Comparison of ENCODE assay signal across 20 cellular contexts in the genomic region with DNA sequence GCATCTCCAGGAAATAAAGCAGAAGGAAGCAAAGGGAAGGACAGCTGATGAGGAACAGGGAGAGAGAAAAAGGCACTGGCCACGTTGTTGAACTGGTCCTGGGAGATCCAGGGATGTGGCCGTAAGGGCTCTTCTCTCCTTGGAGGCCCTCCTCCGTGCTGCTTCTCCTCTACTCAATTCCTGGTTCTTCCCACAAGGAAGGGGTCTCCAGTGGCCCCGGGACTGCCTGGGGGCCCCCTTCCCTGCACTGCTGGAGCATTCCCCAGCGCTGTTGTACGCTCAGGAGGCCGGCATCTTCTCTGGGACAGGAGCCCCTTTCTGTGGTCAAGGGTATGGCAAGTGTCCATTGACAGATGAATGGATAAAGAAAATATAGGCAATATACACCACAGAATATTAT.
"Had no signal": no experiment of that assay in that cellular context is flagged by ENCODE, and none has a peak within 500 bp of the region (broad histone marks: within the 10 kb centered on the region; RNA-seq: fewer than 3 reads in every experiment).

No MANE protein-coding gene starts in this region.

- H3K4me2 ChIP-seq: neural progenitor cell had no signal

- H3K36me3 Mint-ChIP-seq: mesothelial cell of epicardium, neural progenitor cell had no signal

- FAIRE-seq: pancreas had no signal

- H3K4me1 Mint-ChIP-seq: neural progenitor cell had no signal

- H3K27ac ChIP-seq: breast epithelium, gastroesophageal sphincter, neural progenitor cell, pancreas, sigmoid colon, thoracic aorta, uterus had no signal

- H3K4me3 Mint-ChIP-seq: activated naive CD8-positive, alpha-beta T cell treated with anti-CD3 and anti-CD28 coated beads, Interleukin-2, amount 50 U/mL, for 24 hours; activated T-cell treated with anti-CD3 and anti-CD28 coated beads, Interleukin-2, amount 50 U/mL, for 4 hours; endodermal cell; mesothelial cell of epicardium; neural progenitor cell had no signal

- ATAC-seq: activated CD4-positive, CD25-positive, alpha-beta regulatory T cell treated with anti-CD3 and anti-CD28 coated beads, Interleukin-2, amount 50 U/mL, for 24 hours; activated naive CD8-positive, alpha-beta T cell treated with anti-CD3 and anti-CD28 coated beads, Interleukin-2, amount 50 U/mL, for 24 hours; activated T-cell treated with anti-CD3 and anti-CD28 coated beads, Interleukin-2, amount 50 U/mL, for 4 hours; gastroesophageal sphincter; left colon; pancreas had no signal

- H3K4me1 ChIP-seq: neural progenitor cell, pancreas, sigmoid colon, uterus had no signal

- H3K9ac ChIP-seq: neural progenitor cell had no signal

- H3K4me3 ChIP-seq: breast epithelium, gastroesophageal sphincter, lung, neural progenitor cell, pancreas, sigmoid colon, thoracic aorta, uterus had no signal

- DNase-seq: activated CD4-positive, alpha-beta T cell treated with anti-CD3 and anti-CD28 coated beads, Interleukin-2, amount 50 U/mL, for 4 hours; activated gamma-delta T cell treated with Interleukin-2 at 50 U/mL for 16 hours; activated naive CD8-positive, alpha-beta T cell treated with anti-CD3 and anti-CD28 coated beads, Interleukin-2, amount 50 U/mL, for 24 hours; activated T-cell treated with anti-CD3 and anti-CD28 coated beads, Interleukin-2, amount 50 U/mL, for 4 hours; aorta; endodermal cell; erythroblast; left colon; pancreas; sigmoid colon; stimulated activated CD4-positive, alpha-beta T cell treated with anti-CD3 and anti-CD28 coated beads, Interleukin-1b, Interleukin-23, amount 100 ng/mL, for 48 hours; T-helper 9 cell; uterus had no signal

- H3K27ac Mint-ChIP-seq: endodermal cell, mesothelial cell of epicardium, neural progenitor cell had no signal

- H3K36me3 ChIP-seq: breast epithelium, gastroesophageal sphincter, neural progenitor cell, pancreas, sigmoid colon, thoracic aorta, uterus had no signal

- H3K27me3 ChIP-seq: breast epithelium, gastroesophageal sphincter, neural progenitor cell, pancreas, sigmoid colon, uterus had no signal

- H2AFZ ChIP-seq: neural progenitor cell had no signal

- H3K9me3 Mint-ChIP-seq: neural progenitor cell had no signal

- H3K9me3 ChIP-seq: breast epithelium, pancreas, thoracic aorta, uterus had no signal
